In genomic region chr7:150406311-150406564, GRCh38 we compare ENCODE assay signal across 9 cellular contexts. TPM values are rescaled to one million over a fixed set of nuclear protein-coding genes. Genes with fewer than 3 reads are reported as not detected.
A peak's percentile ranks its signal among the peaks of the same experiment; 100 is the strongest.
DNase-seq lines count a peak whose midpoint lies in the region; ATAC-seq and TF ChIP-seq lines count a peak whose summit lies in the region.
"Had no signal": no experiment of that assay in that cellular context is flagged by ENCODE, and none has a peak within 500 bp of the region (broad histone marks: within the 10 kb centered on the region; RNA-seq: fewer than 3 reads in every experiment).

No MANE protein-coding gene starts in this region.

- no peaks in the 10 kb centered on the region for H3K9me3 ChIP-seq in colonic mucosa

- H3K9me3 Mint-ChIP-seq in naive thymus-derived CD8-positive, alpha-beta T cell, result no peaks in the 10 kb centered on the region

- TF ChIP-seq CTCF in BJ (IDR thresholded peaks at IDR 0.05; ENCODE audit: insufficient read depth, low read depth, low read length), result no peak
- no peak for TF ChIP-seq CTCF in KMS-11 (conservative IDR thresholded peaks at IDR 0.05; ENCODE audit: low read depth, low read length)
- TF ChIP-seq CTCF in colonic mucosa (IDR thresholded peaks at IDR 0.05), result no peak

- H3K4me3 ChIP-seq in BJ (ENCODE audit: low read depth, low read length) (peak overlapping the region; percentile 70), KMS-11 (IDR thresholded peaks at IDR 0.05; ENCODE audit: insufficient read depth, low read depth, low read length) (peak overlapping the region; percentile 55), colonic mucosa (peak overlapping the region; percentile 64)

- H3K27ac ChIP-seq in KMS-11, result peak overlapping the region; percentile 93
- peak overlapping the region; percentile 97 for H3K27ac ChIP-seq in colonic mucosa

- H3K4me1 Mint-ChIP-seq in naive thymus-derived CD8-positive, alpha-beta T cell, result peaks cover 26 to 58% (median 41%) of the 10 kb centered on the region in 4 donors

- H3K4me2 ChIP-seq in KMS-11, result peak overlapping the region; percentile 93

- no peaks in the 10 kb centered on the region for H4K20me1 ChIP-seq in KMS-11 (ENCODE audit: insufficient read depth)

- DNase-seq in BJ (ENCODE audit: low read depth) (no peak), colonic mucosa (no peak), NCI-H510A (lab: John Stamatoyannopoulos, UW) (no peak), NCI-H187 (lab: John Stamatoyannopoulos, UW) (no peak), cerebellar nuclear complex (lab: John Stamatoyannopoulos, UW) (no peak)
- DNase-seq in naive thymus-derived CD8-positive, alpha-beta T cell, result peak in 3 of 10 donors; percentile 12 to 27 (median 20)

- peak; percentile 15 to 24 for ATAC-seq in naive thymus-derived CD8-positive, alpha-beta T cell
- ATAC-seq in GM18520 (IDR thresholded peaks at IDR 0.05; ENCODE audit: unreplicated experiment), result no peak

- peaks cover 0 to 19% (median 8%) of the 10 kb centered on the region in 3 donors for H3K36me3 Mint-ChIP-seq in naive thymus-derived CD8-positive, alpha-beta T cell

- H3K79me2 ChIP-seq in KMS-11 (ENCODE audit: insufficient read depth, low read depth), result peaks cover 57% of the 10 kb centered on the region

- CTCF ChIA-PET in BJ (lab: Yijun Ruan, JAX), result interaction anchor here (1.1 to 2.3 kb wide), 6 partner anchors 13 to 120 kb away, joined by 3 to 8 read pairs (median 4); no protein-coding TSS in a partner anchor

- H2AFZ ChIP-seq in KMS-11 (ENCODE audit: low read depth), result no peak overlapping the region; the same call in 1 of the 2 replicates

- no peaks in the 10 kb centered on the region for H3K27me3 Mint-ChIP-seq in naive thymus-derived CD8-positive, alpha-beta T cell

- POLR2A ChIA-PET in BJ (lab: Charles Lee), result interaction anchor here (0.5 kb wide), 1 partner anchor 38 kb away, joined by 3 read pairs; the partner anchor contains the start of gene REPIN1
- POLR2A ChIA-PET in naive thymus-derived CD8-positive, alpha-beta T cell (lab: Charles Lee), result interaction anchor here (0.8 to 5.2 kb wide), 15 partner anchors 13 to 535 kb away, joined by 3 to 96 read pairs (median 6); partner anchors contain the start of genes GIMAP1, GIMAP4, GIMAP7 and GIMAP8

- H3K4me3 Mint-ChIP-seq in naive thymus-derived CD8-positive, alpha-beta T cell, result peak overlapping the region; percentile 90 to 98 (median 98)

- H3K36me3 ChIP-seq in BJ (ENCODE audit: control insufficient read depth, insufficient read depth, low read length), result peaks cover 4% of the 10 kb centered on the region; the same call in 1 of the 2 replicates
- peaks cover 7% of the 10 kb centered on the region; the same call in 1 of the 2 replicates for H3K36me3 ChIP-seq in KMS-11 (ENCODE audit: insufficient read depth)
- no peaks in the 10 kb centered on the region for H3K36me3 ChIP-seq in colonic mucosa

- peak overlapping the region; percentile 89 to 99 (median 98) for H3K27ac Mint-ChIP-seq in naive thymus-derived CD8-positive, alpha-beta T cell

- H3K4me1 ChIP-seq in KMS-11 (ENCODE audit: low read depth, poor library complexity, severe bottlenecking) (peaks cover 74% of the 10 kb centered on the region), colonic mucosa (peaks cover 17% of the 10 kb centered on the region)

- intact Hi-C loops in colonic mucosa (cut with DNase I), result no loop called here

- H3K9ac ChIP-seq in KMS-11, result peak overlapping the region; percentile 97
- H3K9ac ChIP-seq in colonic mucosa (ENCODE audit: low read depth in 2 of 2, low read length in 2 of 2), result peak overlapping the region; percentile 79 to 95

- H3K27me3 ChIP-seq in BJ (ENCODE audit: control insufficient read depth, insufficient read depth, low read length) (no peaks in the 10 kb centered on the region), KMS-11 (ENCODE audit: insufficient read depth, low read depth) (no peaks in the 10 kb centered on the region), colonic mucosa (no peaks in the 10 kb centered on the region)

RNA-seq across cellular contexts. Expression of gene ZNF775, which starts 27.1 kb away (rescaled TPM):
- polyA plus RNA-seq in BJ (2011; rRNA removed), result 1.6 and 2.1 TPM in 2 replicates
- 0.57 and 1.00 TPM in 2 replicates for polyA minus RNA-seq in BJ (2011; rRNA and poly(A)+ RNA removed)
- 10 to 100 TPM; 11.0 to 11.3 TPM for total RNA-seq in colonic mucosa
- total RNA-seq in naive thymus-derived CD8-positive, alpha-beta T cell, result 1 to 10 TPM; 5.6 to 5.9 TPM
- polyA plus RNA-seq in naive thymus-derived CD8-positive, alpha-beta T cell, result 1 to 10 TPM; 1.5 to 7.6 (median 3.1) TPM

RNA-seq across cellular contexts. Expression of gene REPIN1, which starts 37.6 kb away (rescaled TPM):
- polyA plus RNA-seq in BJ (2011; rRNA removed), result 41.3 and 65.7 TPM in 2 replicates
- polyA minus RNA-seq in BJ (2011; rRNA and poly(A)+ RNA removed), result 23.7 and 37.6 TPM in 2 replicates
- total RNA-seq in colonic mucosa, result 100 to 1,000 TPM; 189 to 304 TPM
- 100 to 1,000 TPM; 104 to 108 TPM for total RNA-seq in naive thymus-derived CD8-positive, alpha-beta T cell
- 10 to 100 TPM; 39.8 to 73.0 (median 49.8) TPM for polyA plus RNA-seq in naive thymus-derived CD8-positive, alpha-beta T cell

RNA-seq across cellular contexts. Expression of gene GIMAP8, which starts 44.2 kb away (rescaled TPM):
- not detected in 2 replicates for polyA plus RNA-seq in BJ (2011; rRNA removed)
- polyA minus RNA-seq in BJ (2011; rRNA and poly(A)+ RNA removed), result not detected in 2 replicates
- 1 to 10 TPM; 3.4 to 4.5 TPM for total RNA-seq in colonic mucosa
- 10 to 100 TPM; 66.8 to 68.0 TPM for total RNA-seq in naive thymus-derived CD8-positive, alpha-beta T cell
- 10 to 100 TPM; 18.9 to 38.9 (median 25.9) TPM for polyA plus RNA-seq in naive thymus-derived CD8-positive, alpha-beta T cell
- total RNA-seq: myocyte had no signal

Comparison
In these comparisons a context has a peak if more than half of its experiments do, and no peak if none do; other contexts are left out.
1. RNA of gene GIMAP8, which starts 44.2 kb away (total RNA-seq): 66.8 to 68.0 TPM in naive thymus-derived CD8-positive, alpha-beta T cell; 3.4 to 4.5 TPM in colonic mucosa; every median in the first group is over 10 times any median in the second.
2. Peak in every context shown above with its lines, with median percentiles within 50 percentile points of each other: H3K4me3 ChIP-seq.